In the genomic region with DNA sequence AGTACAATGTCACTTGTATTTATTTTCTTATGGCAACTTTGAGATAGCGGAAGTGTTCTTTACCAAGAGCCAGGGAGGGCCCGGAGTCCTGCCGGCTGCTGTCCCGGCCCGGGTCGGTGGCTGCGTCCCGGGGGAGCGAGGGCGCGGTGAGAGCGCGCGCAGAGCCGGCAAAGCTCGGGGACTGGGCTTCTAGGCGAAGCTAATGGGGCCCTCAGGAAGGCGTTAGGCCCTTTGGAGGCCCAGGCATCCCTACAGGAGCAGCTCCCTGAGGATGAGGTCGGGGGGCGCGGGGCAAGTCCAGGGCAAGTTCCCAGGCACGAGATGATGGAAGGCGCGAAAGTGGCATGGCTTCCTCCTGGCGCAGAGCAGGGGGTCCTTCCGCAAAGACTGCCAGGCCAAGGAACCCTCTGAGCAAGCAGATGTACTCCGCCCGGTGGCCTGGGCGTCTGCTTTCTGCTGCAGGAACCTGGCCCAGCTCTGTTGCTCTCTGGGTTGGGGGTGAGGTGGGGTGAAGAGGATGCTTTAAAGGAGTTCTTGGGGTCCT, we compare ENCODE assay signal across 12 cellular contexts. TPM values are rescaled to one million over a fixed set of nuclear protein-coding genes. Genes with fewer than 3 reads are reported as not detected.
DNase-seq lines count a peak whose midpoint lies in the region; ATAC-seq, FAIRE-seq and TF ChIP-seq lines count a peak whose summit lies in the region.
"Had no signal": no experiment of that assay in that cellular context is flagged by ENCODE, and none has a peak within 500 bp of the region (broad histone marks: within the 10 kb centered on the region; RNA-seq: fewer than 3 reads in every experiment).

No MANE protein-coding gene starts in this region.

- ATAC-seq in left lobe of liver (no peak), left colon (no peak)

- intact Hi-C loops in activated CD4-positive, alpha-beta T cell treated with anti-CD3 and anti-CD28 coated beads, Interleukin-2, amount 10 ng/mL, durations not matched to agents 24 days and 14 days (cut with micrococcal nuclease): loop anchor here (2.0 to 10.0 kb wide), 2 partner anchors 17 to 289 kb away; no protein-coding TSS in a partner anchor
- intact Hi-C loops in left colon (cut with DNase I, micrococcal nuclease): no loop called here

- H3K27me3 Mint-ChIP-seq in activated CD4-positive, alpha-beta T cell treated with anti-CD3 and anti-CD28 coated beads, Interleukin-2, amount 10 ng/mL, durations not matched to agents 24 days and 14 days: peaks cover 92% of the 10 kb centered on the region

- no peak for TF ChIP-seq CTCF in choroid plexus epithelial cell (conservative IDR thresholded peaks at IDR 0.05; ENCODE audit: low read depth, low read length)

- peaks cover 16% of the 10 kb centered on the region for H3K9me3 Mint-ChIP-seq in activated CD4-positive, alpha-beta T cell treated with anti-CD3 and anti-CD28 coated beads, Interleukin-2, amount 10 ng/mL, durations not matched to agents 24 days and 14 days
- H3K9me3 Mint-ChIP-seq: activated B cell treated with CpG ODN at 0.5 μM for 24 hours had no signal

- H3K27ac ChIP-seq in HUES48 (ENCODE audit: low read depth, low read length) (no peak overlapping the region), small intestine (ENCODE audit: low read depth in 1 of 2, low read length in 1 of 2) (peak overlapping the region; percentile 21 to 63)

- H3K9ac ChIP-seq in HUES48 (ENCODE audit: low read depth, low read length): no peak overlapping the region

- peaks cover 6% of the 10 kb centered on the region for H3K36me3 Mint-ChIP-seq in activated CD4-positive, alpha-beta T cell treated with anti-CD3 and anti-CD28 coated beads, Interleukin-2, amount 10 ng/mL, durations not matched to agents 24 days and 14 days (ENCODE audit: low read depth)

- DNase-seq in choroid plexus epithelial cell (ENCODE audit: low read depth): peak; percentile 56
- DNase-seq in left lobe of liver (ENCODE audit: low spot score): peak; percentile 43
- DNase-seq in small intestine: peak; percentile 75
- DNase-seq in DMS 273 treated with DMSO at 0.1 percent for 48 hours (lab: John Stamatoyannopoulos, UW): no peak
- DNase-seq in activated CD4-positive, alpha-beta T cell treated with anti-CD3 and anti-CD28 coated beads, Interleukin-2, amount 10 ng/mL, durations not matched to agents 24 days and 14 days: no peak
- DNase-seq in iPS-NIHi7 (ENCODE audit: extremely low spot score): no peak
- DNase-seq in left colon: no peak
- DNase-seq: activated B cell treated with CpG ODN at 0.5 μM for 24 hours; NCI-H1417 treated with DMSO at 0.1 percent for 48 hours; stimulated activated CD4-positive, alpha-beta T cell treated with anti-CD3 and anti-CD28 coated beads, Interleukin-15, amount 100 ng/mL, for 24 hours had no signal

- no peak overlapping the region for H3K4me3 Mint-ChIP-seq in activated CD4-positive, alpha-beta T cell treated with anti-CD3 and anti-CD28 coated beads, Interleukin-2, amount 10 ng/mL, durations not matched to agents 24 days and 14 days
- H3K4me3 Mint-ChIP-seq: activated B cell treated with CpG ODN at 0.5 μM for 24 hours had no signal

- H3K36me3 ChIP-seq in HUES48 (ENCODE audit: control insufficient read depth, insufficient read depth, low read length) (no peaks in the 10 kb centered on the region), small intestine (ENCODE audit: control insufficient read depth in 2 of 2, insufficient read depth in 2 of 2, low read length in 2 of 2) (no peaks in the 10 kb centered on the region)

- no peak for FAIRE-seq in small intestine (lab: Jason Lieb, UNC)

- no peaks in the 10 kb centered on the region for H3K4me1 Mint-ChIP-seq in activated CD4-positive, alpha-beta T cell treated with anti-CD3 and anti-CD28 coated beads, Interleukin-2, amount 10 ng/mL, durations not matched to agents 24 days and 14 days

- peak overlapping the region; percentile 41; the same call in 1 of the 2 replicates for H3K4me3 ChIP-seq in HUES48 (ENCODE audit: low read depth, low read length)
- peak overlapping the region; percentile 94 for H3K4me3 ChIP-seq in choroid plexus epithelial cell (ENCODE audit: low read depth, low read length)
- H3K4me3 ChIP-seq in small intestine (ENCODE audit: low read depth in 1 of 2, low read length in 2 of 2): no peak overlapping the region

- H3K4me1 ChIP-seq in HUES48 (ENCODE audit: control insufficient read depth, insufficient read depth, low read length) (peaks cover 67% of the 10 kb centered on the region), small intestine (ENCODE audit: control insufficient read depth in 2 of 2, insufficient read depth in 1 of 2, low read depth in 1 of 2, low read length in 1 of 2) (peaks cover 6 to 8% of the 10 kb centered on the region in 2 donors)

- H3K27me3 ChIP-seq in HUES48 (ENCODE audit: control insufficient read depth, insufficient read depth, low read length) (peaks cover 97% of the 10 kb centered on the region), small intestine (ENCODE audit: control insufficient read depth in 2 of 2, insufficient read depth in 2 of 2, low read length in 2 of 2) (peaks cover 0 to 8% of the 10 kb centered on the region in 2 donors)

- WGBS in small intestine, 3 donors: 28 to 32% (median 32%) methylated on average over 28 to 29 of the region's 29 CpGs

- H3K9me3 ChIP-seq in HUES48 (ENCODE audit: control insufficient read depth, insufficient read depth, low read length): no peaks in the 10 kb centered on the region
- no peaks in the 10 kb centered on the region for H3K9me3 ChIP-seq in small intestine (ENCODE audit: control insufficient read depth, low read depth)

- no peak overlapping the region for H3K27ac Mint-ChIP-seq in activated CD4-positive, alpha-beta T cell treated with anti-CD3 and anti-CD28 coated beads, Interleukin-2, amount 10 ng/mL, durations not matched to agents 24 days and 14 days
- H3K27ac Mint-ChIP-seq: activated B cell treated with CpG ODN at 0.5 μM for 24 hours had no signal

RNA-seq across cellular contexts. Expression of gene NR2F2, which starts 13.1 kb away (rescaled TPM):
- total RNA-seq in left lobe of liver: 37.0 TPM
- 10 to 100 TPM in 1 of 3 donors, 1 to 10 TPM in 2; 3.6 to 26.3 (median 4.9) TPM for polyA plus RNA-seq in small intestine
- not detected in 2 replicates for total RNA-seq in activated CD4-positive, alpha-beta T cell treated with anti-CD3 and anti-CD28 coated beads, Interleukin-2, amount 10 ng/mL, durations not matched to agents 24 days and 14 days
- 10 to 100 TPM; 24.9 to 35.3 TPM for total RNA-seq in left colon
- total RNA-seq: activated B cell treated with CpG ODN at 0.5 μM for 24 hours, OCI-LY7 had no signal

Comparison
In these comparisons a context has a peak if more than half of its experiments do, and no peak if none do; other contexts are left out.
1. H3K4me3 ChIP-seq: peak in HUES48 (single experiment) and choroid plexus epithelial cell (single experiment); none in small intestine (0 of 2).
2. DNase-seq: peak in choroid plexus epithelial cell (single experiment), left lobe of liver (single experiment) and small intestine (single experiment); none in DMS 273 treated with DMSO at 0.1 percent for 48 hours (single experiment), activated CD4-positive, alpha-beta T cell treated with anti-CD3 and anti-CD28 coated beads, Interleukin-2, amount 10 ng/mL, durations not matched to agents 24 days and 14 days (single experiment), iPS-NIHi7 (single experiment) and left colon (0 of 2).
3. RNA of gene NR2F2, which starts 13.1 kb away (total RNA-seq): 37.0 TPM in left lobe of liver (single experiment) and 24.9 to 35.3 TPM in left colon; not detected in activated CD4-positive, alpha-beta T cell treated with anti-CD3 and anti-CD28 coated beads, Interleukin-2, amount 10 ng/mL, durations not matched to agents 24 days and 14 days; every median in the first group is over 10 times any median in the second.